17 cellular contexts compared by ENCODE assay signal in the genomic region with DNA sequence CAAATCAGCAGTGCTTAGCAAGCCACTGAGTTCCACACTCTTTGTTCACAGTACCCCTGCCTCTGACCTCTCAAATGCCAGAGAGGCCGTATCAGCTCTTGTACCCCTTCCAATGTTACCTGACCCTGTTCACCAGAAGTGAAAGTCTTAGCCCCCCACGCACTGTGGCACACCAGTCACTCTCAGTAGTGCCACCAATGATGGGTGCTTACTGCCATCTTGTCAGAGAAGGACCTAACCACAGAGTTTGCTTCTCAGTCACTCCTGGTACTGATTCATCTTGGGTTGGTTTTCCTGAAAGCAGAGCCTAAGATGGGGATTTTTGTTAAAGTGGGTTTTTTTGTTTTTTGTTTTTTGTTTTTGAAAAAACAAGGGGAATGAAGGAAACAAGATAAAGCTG. TPM values are rescaled to one million over a fixed set of nuclear protein-coding genes. Genes with fewer than 3 reads are reported as not detected.
DNase-seq lines count a peak whose midpoint lies in the region; ATAC-seq and TF ChIP-seq lines count a peak whose summit lies in the region.
"Had no signal": no experiment of that assay in that cellular context is flagged by ENCODE, and none has a peak within 500 bp of the region (broad histone marks: within the 10 kb centered on the region; RNA-seq: fewer than 3 reads in every experiment).

No MANE protein-coding gene starts in this region.

- H3K27ac ChIP-seq in hepatocyte, result no peak overlapping the region
- H3K27ac ChIP-seq in naive thymus-derived CD4-positive, alpha-beta T cell (ENCODE audit: low read depth, low read length), result no peak overlapping the region
- H3K27ac ChIP-seq: 22Rv1, cardiac muscle cell, SJCRH30, thyroid gland had no signal

- CTCF ChIA-PET in activated CD4-positive, alpha-beta T cell treated with anti-CD3 and anti-CD28 coated beads for 36 hours (lab: Charles Lee), result interaction anchor here (0.6 kb wide), 1 partner anchor 165 kb away, joined by 3 read pairs; no protein-coding TSS in a partner anchor
- CTCF ChIA-PET in naive thymus-derived CD4-positive, alpha-beta T cell (lab: Charles Lee), result no interaction called here

- H3K36me3 ChIP-seq in hepatocyte (replicated peaks; ENCODE audit: insufficient read depth, low read depth), result no peaks in the 10 kb centered on the region
- no peaks in the 10 kb centered on the region for H3K36me3 ChIP-seq in naive thymus-derived CD4-positive, alpha-beta T cell (ENCODE audit: control insufficient read depth in 2 of 3, insufficient read depth in 3 of 3, low read length in 3 of 3)
- H3K36me3 ChIP-seq: cardiac muscle cell, SJCRH30, thyroid gland had no signal

- no peaks in the 10 kb centered on the region for H4K20me1 ChIP-seq in hepatocyte (ENCODE audit: insufficient read depth, poor library complexity, severe bottlenecking)

- H3K9me2 ChIP-seq in hepatocyte (replicated peaks; ENCODE audit: insufficient read depth), result no peaks in the 10 kb centered on the region

- intact Hi-C loops in activated CD4-positive, alpha-beta T cell treated with anti-CD3 and anti-CD28 coated beads for 36 hours (cut with DNase I, micrococcal nuclease), result loop anchor here in 1 of 2 experiments (1.0 kb wide), 1 partner anchor 29 kb away; the partner anchor contains the start of gene PANK3
- intact Hi-C loops in naive thymus-derived CD4-positive, alpha-beta T cell (cut with micrococcal nuclease), result no loop called here

- H2AFZ ChIP-seq in hepatocyte, result no peak overlapping the region

- no peak overlapping the region for H3K4me3 Mint-ChIP-seq in activated CD4-positive, alpha-beta T cell treated with anti-CD3 and anti-CD28 coated beads for 36 hours
- no peak overlapping the region for H3K4me3 Mint-ChIP-seq in naive thymus-derived CD4-positive, alpha-beta T cell
- H3K4me3 Mint-ChIP-seq: CD8-positive, alpha-beta T cell; HFFc6 had no signal

- ATAC-seq in activated CD4-positive, alpha-beta T cell treated with anti-CD3 and anti-CD28 coated beads for 36 hours, result peak; percentile 94
- ATAC-seq in GM19043 (IDR thresholded peaks at IDR 0.05; ENCODE audit: low read depth, unreplicated experiment) (peak; percentile 49), HG02885 (IDR thresholded peaks at IDR 0.05; ENCODE audit: poor library complexity, unreplicated experiment) (peak; percentile 53)
- no peak for ATAC-seq in naive thymus-derived CD4-positive, alpha-beta T cell
- ATAC-seq: CD8-positive, alpha-beta T cell; left colon had no signal

- WGBS in hepatocyte (ENCODE audit: low lambda C conversion rate, missing lambda C conversion rate), result 97% methylated on average over 2 of the region's 2 CpGs

- no peaks in the 10 kb centered on the region for H3K9me3 ChIP-seq in hepatocyte (ENCODE audit: low read depth)
- no peaks in the 10 kb centered on the region for H3K9me3 ChIP-seq in naive thymus-derived CD4-positive, alpha-beta T cell (ENCODE audit: control insufficient read depth in 2 of 3, low read length in 3 of 3)
- H3K9me3 ChIP-seq: SJCRH30, thyroid gland had no signal

- no peak for TF ChIP-seq CTCF in hepatocyte (IDR thresholded peaks at IDR 0.05; ENCODE audit: poor library complexity)

- H3K27ac Mint-ChIP-seq in activated CD4-positive, alpha-beta T cell treated with anti-CD3 and anti-CD28 coated beads for 36 hours, result peak overlapping the region; percentile 69
- no peak overlapping the region for H3K27ac Mint-ChIP-seq in naive thymus-derived CD4-positive, alpha-beta T cell
- H3K27ac Mint-ChIP-seq: CD8-positive, alpha-beta T cell; HFFc6 had no signal

- no peaks in the 10 kb centered on the region for H3K36me3 Mint-ChIP-seq in activated CD4-positive, alpha-beta T cell treated with anti-CD3 and anti-CD28 coated beads for 36 hours (ENCODE audit: low read depth)
- peaks cover 0 to 2% (median 0%) of the 10 kb centered on the region in 5 donors for H3K36me3 Mint-ChIP-seq in naive thymus-derived CD4-positive, alpha-beta T cell
- H3K36me3 Mint-ChIP-seq: CD8-positive, alpha-beta T cell had no signal

- POLR2A ChIA-PET in activated CD4-positive, alpha-beta T cell treated with anti-CD3 and anti-CD28 coated beads for 36 hours (lab: Charles Lee), result no interaction called here
- POLR2A ChIA-PET in naive thymus-derived CD4-positive, alpha-beta T cell (lab: Charles Lee), result no interaction called here

- no peaks in the 10 kb centered on the region for H3K4me1 ChIP-seq in hepatocyte (ENCODE audit: insufficient read depth)
- H3K4me1 ChIP-seq in naive thymus-derived CD4-positive, alpha-beta T cell (ENCODE audit: control insufficient read depth in 2 of 2, insufficient read depth in 2 of 2, low read length in 2 of 2), result peaks cover 0 to 3% of the 10 kb centered on the region in 2 donors
- H3K4me1 ChIP-seq: thyroid gland had no signal

- H3K9me3 Mint-ChIP-seq in activated CD4-positive, alpha-beta T cell treated with anti-CD3 and anti-CD28 coated beads for 36 hours (ENCODE audit: low read depth), result no peaks in the 10 kb centered on the region
- H3K9me3 Mint-ChIP-seq in naive thymus-derived CD4-positive, alpha-beta T cell, result no peaks in the 10 kb centered on the region
- H3K9me3 Mint-ChIP-seq: CD8-positive, alpha-beta T cell; HFFc6 had no signal

- H3K4me3 ChIP-seq in hepatocyte, result no peak overlapping the region
- H3K4me3 ChIP-seq in naive thymus-derived CD4-positive, alpha-beta T cell (ENCODE audit: low read length), result no peak overlapping the region
- H3K4me3 ChIP-seq: cardiac muscle cell, SJCRH30, thyroid gland had no signal

- peaks cover 27% of the 10 kb centered on the region for H3K4me1 Mint-ChIP-seq in activated CD4-positive, alpha-beta T cell treated with anti-CD3 and anti-CD28 coated beads for 36 hours
- peaks cover 4 to 10% (median 10%) of the 10 kb centered on the region in 7 donors for H3K4me1 Mint-ChIP-seq in naive thymus-derived CD4-positive, alpha-beta T cell

- DNase-seq in activated CD4-positive, alpha-beta T cell treated with anti-CD3 and anti-CD28 coated beads for 36 hours, result peak; percentile 73
- DNase-seq in activated CD4-positive, alpha-beta T cell treated with anti-CD3 and anti-CD28 coated beads for 1 hour, result no peak
- peak; percentile 46 for DNase-seq in stimulated activated CD4-positive, alpha-beta T cell treated with anti-CD3 and anti-CD28 coated beads, Interleukin-1b, Interleukin-23, amount 100 ng/mL, for 48 hours
- no peak for DNase-seq in NCI-H146 (lab: John Stamatoyannopoulos, UW)
- no peak for DNase-seq in hepatocyte (ENCODE audit: low spot score)
- DNase-seq in naive thymus-derived CD4-positive, alpha-beta T cell, result no peak
- DNase-seq: activated effector memory CD4-positive, alpha-beta T cell treated with Interleukin-2 at 50 U/mL for 16 hours; CD8-positive, alpha-beta T cell; glutamatergic neuron; HFFc6; left colon; SJCRH30; thyroid gland had no signal

- H3K4me2 ChIP-seq in hepatocyte, result no peak overlapping the region

- no peaks in the 10 kb centered on the region for H3K27me3 ChIP-seq in hepatocyte
- no peaks in the 10 kb centered on the region for H3K27me3 ChIP-seq in naive thymus-derived CD4-positive, alpha-beta T cell (ENCODE audit: control insufficient read depth in 2 of 2, insufficient read depth in 2 of 2, low read length in 2 of 2)
- H3K27me3 ChIP-seq: cardiac muscle cell, thyroid gland had no signal

- H3K27me3 Mint-ChIP-seq in activated CD4-positive, alpha-beta T cell treated with anti-CD3 and anti-CD28 coated beads for 36 hours, result no peaks in the 10 kb centered on the region
- H3K27me3 Mint-ChIP-seq in naive thymus-derived CD4-positive, alpha-beta T cell, result peaks cover 0 to 9% (median 4%) of the 10 kb centered on the region in 5 donors

- no peaks in the 10 kb centered on the region for H3K79me2 ChIP-seq in hepatocyte

RNA-seq across cellular contexts. Expression of gene PANK3, which starts 28.8 kb away (rescaled TPM):
- 10 to 100 TPM; 33.8 to 56.2 TPM for total RNA-seq in activated CD4-positive, alpha-beta T cell treated with anti-CD3 and anti-CD28 coated beads for 36 hours
- total RNA-seq in hepatocyte, result 86.3 and 104 TPM in 2 replicates
- polyA plus RNA-seq in hepatocyte, result 15.4 and 25.8 TPM in 2 replicates
- total RNA-seq in naive thymus-derived CD4-positive, alpha-beta T cell, result 10 to 100 TPM; 31.2 to 52.2 (median 41.5) TPM
- polyA plus RNA-seq in naive thymus-derived CD4-positive, alpha-beta T cell, result 1 to 10 TPM; 1.5 to 7.5 TPM

Comparison
In these comparisons a context has a peak if more than half of its experiments do, and no peak if none do; other contexts are left out.
1. DNase-seq: peak in activated CD4-positive, alpha-beta T cell treated with anti-CD3 and anti-CD28 coated beads for 36 hours (single experiment) and stimulated activated CD4-positive, alpha-beta T cell treated with anti-CD3 and anti-CD28 coated beads, Interleukin-1b, Interleukin-23, amount 100 ng/mL, for 48 hours (single experiment); none in activated CD4-positive, alpha-beta T cell treated with anti-CD3 and anti-CD28 coated beads for 1 hour (single experiment), NCI-H146 (single experiment), hepatocyte (single experiment) and naive thymus-derived CD4-positive, alpha-beta T cell (0 of 9).